Comparison of ENCODE assay signal across 8 cellular contexts in genomic region chr19:17522988-17523872, GRCh38. TPM values are rescaled to one million over a fixed set of nuclear protein-coding genes. Genes with fewer than 3 reads are reported as not detected.
DNase-seq lines count a peak whose midpoint lies in the region; ATAC-seq and TF ChIP-seq lines count a peak whose summit lies in the region.

No MANE protein-coding gene starts in this region.

- peaks cover 0 to 6% (median 4%) of the 10 kb centered on the region in 3 donors for H3K27me3 Mint-ChIP-seq in CD14-positive monocyte (ENCODE audit: low read depth in 3 of 3)

- ATAC-seq in GM19395 (IDR thresholded peaks at IDR 0.05; ENCODE audit: unreplicated experiment) (peak; percentile 86), HG03439 (IDR thresholded peaks at IDR 0.05; ENCODE audit: unreplicated experiment) (peak; percentile 65), Right ventricle myocardium superior (ENCODE audit: poor library complexity) (peak; percentile 80)

- H3K4me3 ChIP-seq in vagina = no peak overlapping the region

- no peaks in the 10 kb centered on the region for H3K4me1 ChIP-seq in vagina

- no peak for TF ChIP-seq POLR2A in vagina (IDR thresholded peaks at IDR 0.05)

- TF ChIP-seq CTCF in CD14-positive monocyte (IDR thresholded peaks at IDR 0.05) (no peak), vagina (IDR thresholded peaks at IDR 0.05) (no peak)

- no peaks in the 10 kb centered on the region for H3K27me3 ChIP-seq in vagina

- peaks cover 6 to 42% of the 10 kb centered on the region in 2 donors for H3K36me3 Mint-ChIP-seq in CD14-positive monocyte

- peaks cover 0 to 13% of the 10 kb centered on the region in 2 donors for H3K36me3 ChIP-seq in vagina

- intact Hi-C loops in CD14-positive monocyte (cut with micrococcal nuclease) = no loop called here
- intact Hi-C loops in Right ventricle myocardium superior (cut with DNase I) = no loop called here
- intact Hi-C loops in vagina (cut with DNase I) = no loop called here

- H3K4me3 Mint-ChIP-seq in CD14-positive monocyte = peak overlapping the region; percentile 76 to 88

- H3K4me1 Mint-ChIP-seq in CD14-positive monocyte = peaks cover 46% of the 10 kb centered on the region

- DNase-seq in CD14-positive monocyte (ENCODE audit: low spot score) = peak; percentile 81
- DNase-seq in activated CD4-positive, alpha-beta T cell treated with anti-CD3 and anti-CD28 coated beads for 48 hours = peak; percentile 70
- DNase-seq in Right ventricle myocardium superior = peak; percentile 76
- peak; percentile 64 to 66 for DNase-seq in stimulated activated CD8-positive, alpha-beta memory T cell treated with anti-CD3 and anti-CD28 coated beads, Interleukin-7, amount 100 ng/mL, for 48 hours (ENCODE audit: extremely low read depth in 1 of 2, low read depth in 1 of 2)
- no peak for DNase-seq in NCI-H526 (lab: John Stamatoyannopoulos, UW)
- DNase-seq in vagina (ENCODE audit: extremely low spot score in 2 of 2) = no peak

- peak overlapping the region; percentile 87 to 96 (median 94) for H3K27ac Mint-ChIP-seq in CD14-positive monocyte

- H3K27ac ChIP-seq in vagina = no peak overlapping the region

- no peaks in the 10 kb centered on the region for H3K9me3 ChIP-seq in vagina

- peaks cover 2 to 15% (median 2%) of the 10 kb centered on the region in 7 donors for H3K9me3 Mint-ChIP-seq in CD14-positive monocyte

RNA-seq across cellular contexts. Expression of gene PGLS, which starts 11.8 kb away (rescaled TPM):
- polyA plus RNA-seq in CD14-positive monocyte = 100 to 1,000 TPM; 141 to 158 TPM
- total RNA-seq in Right ventricle myocardium superior = 19.6 TPM
- total RNA-seq in vagina = 134 TPM

RNA-seq across cellular contexts. Expression of gene COLGALT1, which starts 32.2 kb away (rescaled TPM):
- polyA plus RNA-seq in CD14-positive monocyte = 10 to 100 TPM; 66.8 to 68.8 TPM
- total RNA-seq in Right ventricle myocardium superior (29.9 TPM), vagina (55.0 TPM)

RNA-seq across cellular contexts. Expression of gene SLC27A1, which starts 52.9 kb away (rescaled TPM):
- polyA plus RNA-seq in CD14-positive monocyte = 10 to 100 TPM; 27.1 to 27.6 TPM
- total RNA-seq in Right ventricle myocardium superior (64.2 TPM), vagina (22.1 TPM)

Comparison
In these comparisons a context has a peak if more than half of its experiments do, and no peak if none do; other contexts are left out.
1. DNase-seq: peak in CD14-positive monocyte (single experiment), activated CD4-positive, alpha-beta T cell treated with anti-CD3 and anti-CD28 coated beads for 48 hours (single experiment), Right ventricle myocardium superior (single experiment) and stimulated activated CD8-positive, alpha-beta memory T cell treated with anti-CD3 and anti-CD28 coated beads, Interleukin-7, amount 100 ng/mL, for 48 hours (2 of 2); none in NCI-H526 (0 of 2) and vagina (0 of 2).
2. Peak in every context shown above with its lines, with median percentiles within 50 percentile points of each other: ATAC-seq.